Comparison of ENCODE assay signal across 20 cellular contexts in the genomic region with DNA sequence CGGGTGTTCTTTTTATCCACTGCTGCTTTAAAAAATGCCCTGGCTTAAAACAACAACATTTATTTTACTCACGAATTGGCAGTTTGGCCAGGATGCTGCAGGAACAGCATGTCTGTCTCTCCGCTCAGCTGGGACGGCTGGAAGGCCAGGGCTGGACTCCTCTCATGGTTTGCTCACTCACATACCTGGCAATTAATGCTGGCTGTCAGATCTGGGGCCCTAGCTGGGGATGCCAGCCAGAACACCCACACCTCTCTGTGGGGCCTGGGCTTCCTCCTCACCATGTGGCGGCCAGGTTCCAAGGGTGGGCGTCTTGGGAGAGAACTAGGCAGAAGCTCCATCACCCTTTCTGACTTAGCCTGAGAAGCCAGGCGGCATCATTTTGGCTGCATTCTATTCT.
"Had no signal": no experiment of that assay in that cellular context is flagged by ENCODE, and none has a peak within 500 bp of the region (broad histone marks: within the 10 kb centered on the region; RNA-seq: fewer than 3 reads in every experiment).

No MANE protein-coding gene starts in this region.

- H3K4me3 ChIP-seq: hepatocyte, left lung, neural progenitor cell, tibial nerve had no signal

- H2AFZ ChIP-seq: hepatocyte, neural progenitor cell had no signal

- H3K27ac ChIP-seq: epithelial cell of prostate, hepatocyte, neural progenitor cell, tibial nerve had no signal

- H3K36me3 ChIP-seq: left lung, neural progenitor cell, tibial nerve had no signal

- H3K4me1 ChIP-seq: neural progenitor cell had no signal

- H3K9ac ChIP-seq: neural progenitor cell had no signal

- H3K27ac Mint-ChIP-seq: activated CD8-positive, alpha-beta T cell treated with anti-CD3 and anti-CD28 coated beads, Interleukin-2, amount 10 ng/mL, durations not matched to agents 7 days and 5 days; activated naive CD4-positive, alpha-beta T cell treated with anti-CD3 and anti-CD28 coated beads, Interleukin-2, amount 50 U/mL, for 72 hours; activated T-cell treated with anti-CD3 and anti-CD28 coated beads, Interleukin-2, amount 50 U/mL, for 24 hours; activated T-helper 17 cell treated with anti-CD3 and anti-CD28 coated beads, Interleukin-2, amount 50 U/mL, for 72 hours; immature natural killer cell; neural progenitor cell had no signal

- H3K4me3 Mint-ChIP-seq: activated CD8-positive, alpha-beta T cell treated with anti-CD3 and anti-CD28 coated beads, Interleukin-2, amount 10 ng/mL, durations not matched to agents 7 days and 5 days; activated T-cell treated with anti-CD3 and anti-CD28 coated beads, Interleukin-2, amount 50 U/mL, for 24 hours; activated T-helper 17 cell treated with anti-CD3 and anti-CD28 coated beads, Interleukin-2, amount 50 U/mL, for 72 hours; immature natural killer cell; naive thymus-derived CD8-positive, alpha-beta T cell; neural progenitor cell had no signal

- DNase-seq: activated CD4-positive, alpha-beta T cell treated with anti-CD3 and anti-CD28 coated beads for 1 hour; activated CD4-positive, alpha-beta T cell treated with anti-CD3 and anti-CD28 coated beads, Interleukin-2, amount 50 U/mL, for 1 hour; activated CD8-positive, alpha-beta T cell treated with anti-CD3 and anti-CD28 coated beads, Interleukin-2, amount 10 ng/mL, durations not matched to agents 7 days and 5 days; activated T-cell treated with anti-CD3 and anti-CD28 coated beads, Interleukin-2, amount 50 U/mL, for 24 hours; cortex of kidney; foreskin melanocyte; glutamatergic neuron; immature natural killer cell; kidney glomerular epithelial cell; left lung; naive thymus-derived CD8-positive, alpha-beta T cell; stimulated activated CD4-positive, alpha-beta T cell treated with anti-CD3 and anti-CD28 coated beads, Interleukin-4, amount 100 ng/mL, for 24 hours; stimulated activated naive CD8-positive, alpha-beta T cell treated with anti-CD3 and anti-CD28 coated beads, Interleukin-15, Interleukin-2, amounts not matched to agents 100 U/mL and 50 U/mL, for 24 hours; T-helper 1 cell had no signal

- H3K27me3 ChIP-seq: hepatocyte, left lung, neural progenitor cell, tibial nerve had no signal

- H3K4me2 ChIP-seq: hepatocyte, neural progenitor cell had no signal

- H3K9me3 ChIP-seq: left lung, tibial nerve had no signal

- H3K9me3 Mint-ChIP-seq: activated naive CD4-positive, alpha-beta T cell treated with anti-CD3 and anti-CD28 coated beads, Interleukin-2, amount 50 U/mL, for 72 hours; activated T-cell treated with anti-CD3 and anti-CD28 coated beads, Interleukin-2, amount 50 U/mL, for 24 hours; activated T-helper 17 cell treated with anti-CD3 and anti-CD28 coated beads, Interleukin-2, amount 50 U/mL, for 72 hours; naive thymus-derived CD8-positive, alpha-beta T cell; neural progenitor cell had no signal

- H3K36me3 Mint-ChIP-seq: activated naive CD4-positive, alpha-beta T cell treated with anti-CD3 and anti-CD28 coated beads, Interleukin-2, amount 50 U/mL, for 72 hours; immature natural killer cell; naive thymus-derived CD8-positive, alpha-beta T cell; neural progenitor cell had no signal

- ATAC-seq: activated CD8-positive, alpha-beta T cell treated with anti-CD3 and anti-CD28 coated beads, Interleukin-2, amount 10 ng/mL, durations not matched to agents 7 days and 5 days; activated naive CD4-positive, alpha-beta T cell treated with anti-CD3 and anti-CD28 coated beads, Interleukin-2, amount 50 U/mL, for 72 hours; activated T-helper 17 cell treated with anti-CD3 and anti-CD28 coated beads, Interleukin-2, amount 50 U/mL, for 72 hours; naive thymus-derived CD8-positive, alpha-beta T cell; stimulated activated naive CD8-positive, alpha-beta T cell treated with anti-CD3 and anti-CD28 coated beads, Interleukin-15, Interleukin-2, amounts not matched to agents 100 U/mL and 50 U/mL, for 24 hours had no signal
